ENCODE assay signal across 11 cellular contexts in genomic region chr1:224928906-224929305, GRCh38. TPM values are rescaled to one million over a fixed set of nuclear protein-coding genes. Genes with fewer than 3 reads are reported as not detected.
A peak's percentile ranks its signal among the peaks of the same experiment; 100 is the strongest.
DNase-seq lines count a peak whose midpoint lies in the region; ATAC-seq and TF ChIP-seq lines count a peak whose summit lies in the region.
"Had no signal": no experiment of that assay in that cellular context is flagged by ENCODE, and none has a peak within 500 bp of the region (broad histone marks: within the 10 kb centered on the region; RNA-seq: fewer than 3 reads in every experiment).

No MANE protein-coding gene starts in this region.

- peak overlapping the region; percentile 56; the same call in 1 of the 2 replicates for H3K4me2 ChIP-seq in DND-41 (ENCODE audit: insufficient read depth, low read length)

- no peak overlapping the region for H2AFZ ChIP-seq in DND-41 (ENCODE audit: low read depth, low read length)

- H3K9ac ChIP-seq in DND-41 (ENCODE audit: low read depth, low read length), result no peak overlapping the region

- intact Hi-C loops in posterior cingulate gyrus (cut with DNase I), result no loop called here

- H3K36me3 Mint-ChIP-seq in osteocyte (ENCODE audit: unreplicated experiment), result peaks cover 19% of the 10 kb centered on the region

- peaks cover 5% of the 10 kb centered on the region for H3K4me1 Mint-ChIP-seq in osteocyte (ENCODE audit: unreplicated experiment)
- H3K4me1 Mint-ChIP-seq: memory B cell had no signal

- peaks cover 18% of the 10 kb centered on the region for H3K9me3 ChIP-seq in DND-41 (ENCODE audit: insufficient read depth, low read length, severe bottlenecking)
- peaks cover 5% of the 10 kb centered on the region for H3K9me3 ChIP-seq in SJSA1 (replicated peaks)

- H3K9me3 Mint-ChIP-seq in osteocyte (ENCODE audit: unreplicated experiment), result peaks cover 24% of the 10 kb centered on the region

- ATAC-seq in DND-41 (ENCODE audit: insufficient read depth, low read depth) (no peak), GM18861 (IDR thresholded peaks at IDR 0.05; ENCODE audit: unreplicated experiment) (no peak)

- H3K27me3 ChIP-seq in DND-41 (ENCODE audit: insufficient read depth, low read length, poor library complexity) (peaks cover 23% of the 10 kb centered on the region), SJSA1 (replicated peaks) (no peaks in the 10 kb centered on the region)

- H3K4me1 ChIP-seq in DND-41 (ENCODE audit: insufficient read depth, low read length) (peaks cover 9% of the 10 kb centered on the region; the same call in 1 of the 2 replicates), SJSA1 (replicated peaks) (peaks cover 7% of the 10 kb centered on the region)

- no peaks in the 10 kb centered on the region for H3K79me2 ChIP-seq in DND-41 (ENCODE audit: insufficient read depth, low read length)

- no peaks in the 10 kb centered on the region for H3K27me3 Mint-ChIP-seq in osteocyte (ENCODE audit: unreplicated experiment)

- H4K20me1 ChIP-seq in DND-41 (ENCODE audit: insufficient read depth, low read length), result no peaks in the 10 kb centered on the region

- H3K4me3 ChIP-seq in DND-41 (ENCODE audit: low read depth in 1 of 2, low read length in 2 of 2), result no peak overlapping the region
- H3K4me3 ChIP-seq in SJSA1, result peak overlapping the region; percentile 82
- peak overlapping the region; percentile 62 to 63 for H3K4me3 ChIP-seq in foreskin fibroblast (ENCODE audit: low read depth in 1 of 2, low read length in 2 of 2)

- DNase-seq in DND-41 (no peak), SJSA1 (ENCODE audit: low read depth in 1 of 2, low spot score in 2 of 2) (no peak), foreskin fibroblast (no peak), osteocyte (ENCODE audit: extremely low spot score, unreplicated experiment) (no peak), kidney glomerular epithelial cell (lab: John Stamatoyannopoulos, UW) (no peak), posterior cingulate gyrus (no peak)
- DNase-seq in central memory CD4-positive, alpha-beta T cell, result no peak

- no peaks in the 10 kb centered on the region for H3K36me3 ChIP-seq in DND-41 (ENCODE audit: insufficient read depth, low read length)
- peaks cover 9% of the 10 kb centered on the region for H3K36me3 ChIP-seq in SJSA1
- H3K36me3 ChIP-seq: thoracic aorta had no signal

- peak overlapping the region; percentile 63 for H3K27ac Mint-ChIP-seq in osteocyte (ENCODE audit: unreplicated experiment)
- H3K27ac Mint-ChIP-seq: activated naive CD4-positive, alpha-beta T cell treated with anti-CD3 and anti-CD28 coated beads, Interleukin-2, amount 50 U/mL, for 72 hours; memory B cell had no signal

- TF ChIP-seq CTCF in DND-41 (IDR thresholded peaks at IDR 0.05; ENCODE audit: borderline replicate concordance, extremely low read depth, low read length, poor library complexity, severe bottlenecking) (no peak), foreskin fibroblast (IDR thresholded peaks at IDR 0.05; ENCODE audit: low read depth, low read length) (no peak), osteocyte (IDR thresholded peaks at IDR 0.05) (no peak)

- no peak overlapping the region for H3K27ac ChIP-seq in DND-41 (ENCODE audit: low read length)
- H3K27ac ChIP-seq in SJSA1, result no peak overlapping the region
- H3K27ac ChIP-seq: thoracic aorta had no signal

- H3K4me3 Mint-ChIP-seq in osteocyte (ENCODE audit: unreplicated experiment), result peak overlapping the region; percentile 79
- H3K4me3 Mint-ChIP-seq: memory B cell had no signal

RNA-seq across cellular contexts. Expression of gene DNAH14, which starts 0.6 kb away (rescaled TPM):
- 36.2 and 51.7 TPM in 2 replicates for total RNA-seq in SJSA1 (2014; rRNA removed; shearing (Covaris generic))
- 14.3 and 15.4 TPM in 2 replicates for total RNA-seq in osteocyte

Comparison
In these comparisons a context has a peak if more than half of its experiments do, and no peak if none do; other contexts are left out.
1. H3K4me3 ChIP-seq: peak in SJSA1 (single experiment) and foreskin fibroblast (2 of 2); none in DND-41 (0 of 2).